Comparison of ENCODE assay signal across 1 cellular context in the genomic region with DNA sequence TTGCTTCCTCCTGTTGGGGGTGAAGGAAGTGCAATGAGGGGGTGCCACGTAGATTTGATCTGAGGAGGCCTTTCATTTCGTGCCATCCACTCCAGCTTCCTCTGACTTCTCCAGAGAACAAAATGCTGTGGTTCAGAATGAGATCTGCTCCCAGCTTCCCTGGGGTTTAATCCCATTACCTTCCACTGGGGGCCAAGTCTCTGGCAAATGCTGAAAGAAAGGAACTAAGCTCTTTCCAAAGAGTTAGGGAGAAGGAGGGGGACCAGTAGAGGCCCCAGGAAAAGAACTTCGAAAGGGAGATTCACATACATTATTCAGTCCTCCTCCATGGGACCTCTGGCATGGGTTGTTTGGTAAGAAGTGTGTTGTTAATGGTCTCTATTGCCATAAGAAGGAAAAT.
TF ChIP-seq lines count a peak whose summit lies in the region.

No MANE protein-coding gene starts in this region.

TF ChIP-seq in WTC11, 78 proteins besides CTCF, POLR2A, EP300 and RAD21 (continued from another document):
- TF ChIP-seq CREB1 (CRISPR knock-in tag; IDR thresholded peaks at IDR 0.05), result no peak
- TF ChIP-seq, protein P1, sequence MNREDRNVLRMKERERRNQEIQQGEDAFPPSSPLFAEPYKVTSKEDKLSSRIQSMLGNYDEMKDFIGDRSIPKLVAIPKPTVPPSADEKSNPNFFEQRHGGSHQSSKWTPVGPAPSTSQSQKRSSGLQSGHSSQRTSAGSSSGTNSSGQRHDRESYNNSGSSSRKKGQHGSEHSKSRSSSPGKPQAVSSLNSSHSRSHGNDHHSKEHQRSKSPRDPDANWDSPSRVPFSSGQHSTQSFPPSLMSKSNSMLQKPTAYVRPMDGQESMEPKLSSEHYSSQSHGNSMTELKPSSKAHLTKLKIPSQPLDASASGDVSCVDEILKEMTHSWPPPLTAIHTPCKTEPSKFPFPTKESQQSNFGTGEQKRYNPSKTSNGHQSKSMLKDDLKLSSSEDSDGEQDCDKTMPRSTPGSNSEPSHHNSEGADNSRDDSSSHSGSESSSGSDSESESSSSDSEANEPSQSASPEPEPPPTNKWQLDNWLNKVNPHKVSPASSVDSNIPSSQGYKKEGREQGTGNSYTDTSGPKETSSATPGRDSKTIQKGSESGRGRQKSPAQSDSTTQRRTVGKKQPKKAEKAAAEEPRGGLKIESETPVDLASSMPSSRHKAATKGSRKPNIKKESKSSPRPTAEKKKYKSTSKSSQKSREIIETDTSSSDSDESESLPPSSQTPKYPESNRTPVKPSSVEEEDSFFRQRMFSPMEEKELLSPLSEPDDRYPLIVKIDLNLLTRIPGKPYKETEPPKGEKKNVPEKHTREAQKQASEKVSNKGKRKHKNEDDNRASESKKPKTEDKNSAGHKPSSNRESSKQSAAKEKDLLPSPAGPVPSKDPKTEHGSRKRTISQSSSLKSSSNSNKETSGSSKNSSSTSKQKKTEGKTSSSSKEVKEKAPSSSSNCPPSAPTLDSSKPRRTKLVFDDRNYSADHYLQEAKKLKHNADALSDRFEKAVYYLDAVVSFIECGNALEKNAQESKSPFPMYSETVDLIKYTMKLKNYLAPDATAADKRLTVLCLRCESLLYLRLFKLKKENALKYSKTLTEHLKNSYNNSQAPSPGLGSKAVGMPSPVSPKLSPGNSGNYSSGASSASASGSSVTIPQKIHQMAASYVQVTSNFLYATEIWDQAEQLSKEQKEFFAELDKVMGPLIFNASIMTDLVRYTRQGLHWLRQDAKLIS (CRISPR knock-in tag; IDR thresholded peaks at IDR 0.05; ENCODE audit: borderline replicate concordance), result no peak
- TF ChIP-seq ZNF671 (CRISPR knock-in tag; IDR thresholded peaks at IDR 0.05), result no peak
- TF ChIP-seq KAT7 (CRISPR knock-in tag; IDR thresholded peaks at IDR 0.05; ENCODE audit: borderline replicate concordance), result no peak
- TF ChIP-seq ATF1 (CRISPR knock-in tag; IDR thresholded peaks at IDR 0.05), result no peak
- no peak for TF ChIP-seq RELA (CRISPR knock-in tag; IDR thresholded peaks at IDR 0.05; ENCODE audit: borderline replicate concordance)
- TF ChIP-seq HMGA2 (CRISPR knock-in tag; IDR thresholded peaks at IDR 0.05), result no peak
- TF ChIP-seq, protein P2, sequence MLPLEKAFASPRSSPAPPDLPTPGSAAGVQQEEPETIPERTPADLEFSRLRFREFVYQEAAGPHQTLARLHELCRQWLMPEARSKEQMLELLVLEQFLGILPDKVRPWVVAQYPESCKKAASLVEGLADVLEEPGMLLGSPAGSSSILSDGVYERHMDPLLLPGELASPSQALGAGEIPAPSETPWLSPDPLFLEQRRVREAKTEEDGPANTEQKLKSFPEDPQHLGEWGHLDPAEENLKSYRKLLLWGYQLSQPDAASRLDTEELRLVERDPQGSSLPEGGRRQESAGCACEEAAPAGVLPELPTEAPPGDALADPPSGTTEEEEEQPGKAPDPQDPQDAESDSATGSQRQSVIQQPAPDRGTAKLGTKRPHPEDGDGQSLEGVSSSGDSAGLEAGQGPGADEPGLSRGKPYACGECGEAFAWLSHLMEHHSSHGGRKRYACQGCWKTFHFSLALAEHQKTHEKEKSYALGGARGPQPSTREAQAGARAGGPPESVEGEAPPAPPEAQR (CRISPR knock-in tag; IDR thresholded peaks at IDR 0.05), result no peak
- TF ChIP-seq OVOL2 (CRISPR knock-in tag; IDR thresholded peaks at IDR 0.05; ENCODE audit: borderline replicate concordance), result no peak
- no peak for TF ChIP-seq IRF2 (CRISPR knock-in tag; IDR thresholded peaks at IDR 0.05; ENCODE audit: borderline replicate concordance, low read depth)
- no peak for TF ChIP-seq FOXP1 (CRISPR knock-in tag; IDR thresholded peaks at IDR 0.05; ENCODE audit: borderline replicate concordance)
TF ChIP-seq in WTC11: peak in this region for 0.
